22 cellular contexts compared by ENCODE assay signal in the genomic region with DNA sequence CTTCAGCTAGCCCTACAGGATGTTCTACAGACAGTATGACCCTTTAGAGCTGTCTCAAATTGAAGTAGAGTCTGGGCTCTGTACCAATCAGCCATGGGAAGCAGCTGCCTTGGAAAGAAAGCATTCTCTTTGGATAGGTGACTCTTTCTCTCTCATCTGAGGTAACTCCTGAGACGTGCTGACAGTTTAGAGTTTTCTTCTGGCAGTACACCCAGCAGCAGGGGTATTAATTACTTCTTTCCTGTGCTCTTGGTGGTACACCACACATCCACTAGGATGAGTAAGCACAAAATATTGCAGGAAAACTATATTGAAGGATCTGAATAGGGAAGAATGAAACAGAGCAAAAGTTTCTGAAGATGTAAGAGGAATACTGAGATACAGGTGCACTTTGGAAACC.
"Had no signal": no experiment of that assay in that cellular context is flagged by ENCODE, and none has a peak within 500 bp of the region (broad histone marks: within the 10 kb centered on the region; RNA-seq: fewer than 3 reads in every experiment).

No MANE protein-coding gene starts in this region.

- H3K4me3 ChIP-seq: ascending aorta, Peyer's patch had no signal

- H3K27me3 Mint-ChIP-seq: activated CD4-positive, alpha-beta memory T cell treated with anti-CD3 and anti-CD28 coated beads for 36 hours; activated CD4-positive, alpha-beta T cell treated with anti-CD3 and anti-CD28 coated beads, Interleukin-2, amount 10 ng/mL, durations not matched to agents 24 days and 14 days; activated naive CD8-positive, alpha-beta T cell treated with anti-CD3 and anti-CD28 coated beads, Interleukin-2, amount 50 U/mL, for 24 hours; T-helper 17 cell had no signal

- H3K36me3 ChIP-seq: ascending aorta, Peyer's patch had no signal

- H3K4me1 ChIP-seq: ascending aorta, Peyer's patch had no signal

- H3K27ac ChIP-seq: ascending aorta, Peyer's patch had no signal

- H3K4me1 Mint-ChIP-seq: activated B cell treated with CpG ODN at 0.5 μM for 24 hours; activated CD4-positive, alpha-beta T cell treated with anti-CD3 and anti-CD28 coated beads, Interleukin-2, amount 10 ng/mL, durations not matched to agents 24 days and 14 days; activated naive CD8-positive, alpha-beta T cell treated with anti-CD3 and anti-CD28 coated beads, Interleukin-2, amount 50 U/mL, for 24 hours; T-helper 17 cell had no signal

- H3K27ac Mint-ChIP-seq: activated B cell treated with CpG ODN at 0.5 μM for 24 hours; activated CD4-positive, alpha-beta memory T cell treated with anti-CD3 and anti-CD28 coated beads for 36 hours; activated CD4-positive, alpha-beta T cell treated with anti-CD3 and anti-CD28 coated beads, Interleukin-2, amount 10 ng/mL, durations not matched to agents 24 days and 14 days; activated naive CD4-positive, alpha-beta T cell treated with anti-CD3 and anti-CD28 coated beads, Interleukin-2, amount 50 U/mL, for 72 hours; activated naive CD8-positive, alpha-beta T cell treated with anti-CD3 and anti-CD28 coated beads, Interleukin-2, amount 50 U/mL, for 24 hours; T-helper 17 cell had no signal

- H3K36me3 Mint-ChIP-seq: activated CD4-positive, alpha-beta memory T cell treated with anti-CD3 and anti-CD28 coated beads for 36 hours; activated naive CD4-positive, alpha-beta T cell treated with anti-CD3 and anti-CD28 coated beads, Interleukin-2, amount 50 U/mL, for 72 hours had no signal

- DNase-seq: activated B cell treated with CpG ODN at 0.5 μM for 24 hours; activated CD4-positive, alpha-beta memory T cell treated with anti-CD3 and anti-CD28 coated beads for 36 hours; activated CD4-positive, alpha-beta T cell treated with anti-CD3 and anti-CD28 coated beads for 1 hour; activated CD4-positive, alpha-beta T cell treated with anti-CD3 and anti-CD28 coated beads, Interleukin-2, amount 10 ng/mL, durations not matched to agents 24 days and 14 days; activated CD8-positive, alpha-beta memory T cell treated with anti-CD3 and anti-CD28 coated beads for 24 hours; activated effector memory CD4-positive, alpha-beta T cell treated with anti-CD3 and anti-CD28 coated beads, Interleukin-2, amount 50 U/mL, for 16 hours; activated naive CD4-positive, alpha-beta T cell treated with Interleukin-2 at 50 U/mL for 16 hours; activated naive CD8-positive, alpha-beta T cell treated with anti-CD3 and anti-CD28 coated beads, Interleukin-2, amount 50 U/mL, for 24 hours; activated T-cell treated with anti-CD3 and anti-CD28 coated beads, Interleukin-2, amount 50 U/mL, for 4 hours; amniotic stem cell; cerebellar nuclear complex; NCI-H1105 treated with DMSO at 0.1 percent for 48 hours; NCI-H1436 treated with DMSO at 0.1 percent for 48 hours; NCI-H187; NCI-H2081; NCI-H510A treated with DMSO at 0.1 percent for 48 hours; Peyer's patch; SIG-M5; T-helper 17 cell; T-helper 9 cell had no signal

- H3K27me3 ChIP-seq: ascending aorta, Peyer's patch had no signal

- H3K4me3 Mint-ChIP-seq: activated B cell treated with CpG ODN at 0.5 μM for 24 hours; activated CD4-positive, alpha-beta memory T cell treated with anti-CD3 and anti-CD28 coated beads for 36 hours; activated CD4-positive, alpha-beta T cell treated with anti-CD3 and anti-CD28 coated beads, Interleukin-2, amount 10 ng/mL, durations not matched to agents 24 days and 14 days; activated naive CD8-positive, alpha-beta T cell treated with anti-CD3 and anti-CD28 coated beads, Interleukin-2, amount 50 U/mL, for 24 hours; activated T-cell treated with anti-CD3 and anti-CD28 coated beads, Interleukin-2, amount 50 U/mL, for 4 hours; T-helper 17 cell had no signal
